23 cellular contexts compared by ENCODE assay signal in genomic region chr2:224569654-224570053, GRCh38. TPM values are rescaled to one million over a fixed set of nuclear protein-coding genes. Genes with fewer than 3 reads are reported as not detected.
DNase-seq lines count a peak whose midpoint lies in the region; ATAC-seq, FAIRE-seq and TF ChIP-seq lines count a peak whose summit lies in the region.
"Had no signal": no experiment of that assay in that cellular context is flagged by ENCODE, and none has a peak within 500 bp of the region (broad histone marks: within the 10 kb centered on the region; RNA-seq: fewer than 3 reads in every experiment).

No MANE protein-coding gene starts in this region.

- no peak overlapping the region for H2AFZ ChIP-seq in GM23338
- no peak overlapping the region for H2AFZ ChIP-seq in GM12878 (ENCODE audit: control insufficient read depth, low read depth, low read length)

- H3K4me2 ChIP-seq in GM23338 = no peak overlapping the region
- H3K4me2 ChIP-seq in GM12878 (ENCODE audit: control insufficient read depth, insufficient read depth) = peak overlapping the region; percentile 59; the same call in 1 of the 2 replicates

- H3K36me3 ChIP-seq in GM23338 (ENCODE audit: insufficient read depth) (no peaks in the 10 kb centered on the region), GM12878 (ENCODE audit: control insufficient read depth in 2 of 2, insufficient read depth in 2 of 2, low read length in 1 of 2) (peaks cover 2 to 8% of the 10 kb centered on the region in 2 experiments; a peak in 3 of 4 replicates)
- H3K36me3 ChIP-seq: adrenal gland, neutrophil, Peyer's patch had no signal

- H3K4me3 Mint-ChIP-seq in GM23338 (no peak overlapping the region), mesothelial cell of epicardium (no peak overlapping the region)
- no peak overlapping the region for H3K4me3 Mint-ChIP-seq in stimulated activated memory B cell treated with anti-CD40 and anti-IgM and Interleukin-4, amounts not matched to agents 10 μg/mL and 1 μg/mL and 100 μg/mL, for 72 hours
- H3K4me3 Mint-ChIP-seq: stimulated activated naive CD8-positive, alpha-beta T cell treated with anti-CD3 and anti-CD28 coated beads, Interleukin-15, Interleukin-2, amounts not matched to agents 100 ng/mL and 50 ng/mL, for 24 hours had no signal

- H3K4me1 Mint-ChIP-seq in GM23338 (peaks cover 45% of the 10 kb centered on the region), mesothelial cell of epicardium (peaks cover 43% of the 10 kb centered on the region)
- peaks cover 74% of the 10 kb centered on the region for H3K4me1 Mint-ChIP-seq in stimulated activated memory B cell treated with anti-CD40 and anti-IgM and Interleukin-4, amounts not matched to agents 10 μg/mL and 1 μg/mL and 100 μg/mL, for 72 hours

- intact Hi-C loops in GM12878 (cut with micrococcal nuclease; ENCODE audit: unreplicated experiment) = no loop called here

- no peaks in the 10 kb centered on the region for H3F3A ChIP-seq in GM23338 (replicated peaks; ENCODE audit: low read depth)

- no peak for DNase-seq in GM23338 (ENCODE audit: low spot score)
- DNase-seq in GM12878 (ENCODE audit: low read depth, low spot score) = no peak
- DNase-seq in mesothelial cell of epicardium (ENCODE audit: low spot score in 2 of 2, unreplicated experiment in 2 of 2) = no peak
- DNase-seq in foreskin fibroblast = no peak
- no peak for DNase-seq in NCI-H510A (lab: John Stamatoyannopoulos, UW)
- DNase-seq: activated CD8-positive, alpha-beta T cell treated with anti-CD3 and anti-CD28 coated beads for 36 hours; activated naive CD4-positive, alpha-beta T cell; CD4-positive, alpha-beta memory T cell; cortex of kidney; head of caudate nucleus; KBM-7; NCI-H1436 treated with DMSO at 0.1 percent for 48 hours; NCI-H510A treated with DMSO at 0.1 percent for 48 hours; Peyer's patch; SIG-M5; stimulated activated CD4-positive, alpha-beta T cell treated with anti-CD3 and anti-CD28 coated beads, Interleukin-12 subunit alpha, Interleukin-12 subunit beta, amount 100 ng/mL, for 4 hours; T-cell had no signal

- H3K4me3 ChIP-seq in GM23338 (no peak overlapping the region), GM12878 (no peak overlapping the region), foreskin fibroblast (ENCODE audit: low read depth in 1 of 2, low read length in 2 of 2) (no peak overlapping the region)
- H3K4me3 ChIP-seq: adrenal gland had no signal

- RAD21 ChIA-PET in GM12878 (lab: Charles Lee; ENCODE audit: unreplicated experiment) = interaction anchor here (0.7 to 5.0 kb wide), 7 partner anchors 8 to 80 kb away, joined by 3 to 29 read pairs (median 7); no protein-coding TSS in a partner anchor

- no peak for TF ChIP-seq RAD21 in GM12878 (IDR thresholded peaks at IDR 0.05; ENCODE audit: insufficient read depth, low read depth, low read length)

- in situ Hi-C loops in GM12878 (cut with MboI) = loop anchor here (5.0 kb wide), 1 partner anchor 47 kb away; no protein-coding TSS in a partner anchor

- POLR2A ChIA-PET in GM12878 (lab: Charles Lee) = interaction anchor here (0.6 to 2.2 kb wide), 7 partner anchors 8 to 387 kb away, joined by 4 to 11 read pairs (median 6); partner anchors contain the start of gene CUL3

- no TSS peak for BruUV-seq in GM12878 (replicated peaks; lab: Mats Ljungman, UMichigan)

- H3K9ac ChIP-seq in GM12878 (ENCODE audit: control insufficient read depth, insufficient read depth, low read length) = no peak overlapping the region

- no peaks in the 10 kb centered on the region for H3K9me2 ChIP-seq in GM23338 (ENCODE audit: insufficient read depth)

- peaks cover 56% of the 10 kb centered on the region for H4K20me1 ChIP-seq in GM23338 (replicated peaks; ENCODE audit: insufficient read depth)
- H4K20me1 ChIP-seq in GM12878 (ENCODE audit: control insufficient read depth, insufficient read depth) = 0 out of 2 replicates have a peak, but pooled peaks cover 8% of the 10 kb centered on the region

- H3K79me2 ChIP-seq in GM23338 (replicated peaks; ENCODE audit: insufficient read depth) (peaks cover 100% of the 10 kb centered on the region), GM12878 (ENCODE audit: control insufficient read depth, insufficient read depth, low read length) (peaks cover 97% of the 10 kb centered on the region)

- CTCF ChIA-PET in GM12878 (lab: Yijun Ruan, JAX) = interaction anchor here (0.7 to 2.6 kb wide), 6 partner anchors 8 to 69 kb away, joined by 3 to 7 read pairs (median 4); no protein-coding TSS in a partner anchor

- H3K27ac ChIP-seq in GM23338 (ENCODE audit: low read depth) = no peak overlapping the region
- no peak overlapping the region for H3K27ac ChIP-seq in GM12878 (ENCODE audit: control insufficient read depth, insufficient read depth)
- H3K27ac ChIP-seq: adrenal gland, Peyer's patch had no signal

- TF ChIP-seq EP300 in GM12878 (IDR thresholded peaks at IDR 0.05; ENCODE audit: borderline replicate concordance in 1 of 2, control insufficient read depth in 1 of 2, low read depth in 2 of 2, low read length in 2 of 2) = no peak

- H3K27me3 ChIP-seq in GM23338 (ENCODE audit: insufficient read depth) (no peaks in the 10 kb centered on the region), GM12878 (replicated peaks in 1 of 2; ENCODE audit: control insufficient read depth in 2 of 2, insufficient read depth in 2 of 2, low read length in 1 of 2) (no peaks in the 10 kb centered on the region)
- H3K27me3 ChIP-seq: adrenal gland, neutrophil, Peyer's patch had no signal

- ATAC-seq in GM23338 = no peak
- ATAC-seq in GM12878 = no peak
- no peak for ATAC-seq in stimulated activated memory B cell treated with anti-CD40 and anti-IgM and Interleukin-4, amounts not matched to agents 10 μg/mL and 1 μg/mL and 100 μg/mL, for 72 hours
- no peak for ATAC-seq in GM21786 (IDR thresholded peaks at IDR 0.05; ENCODE audit: unreplicated experiment)
- ATAC-seq: activated CD8-positive, alpha-beta T cell treated with anti-CD3 and anti-CD28 coated beads for 36 hours; T-cell had no signal

- no peak for TF ChIP-seq POLR2A in GM12878 (IDR thresholded peaks at IDR 0.05; ENCODE audit: low read depth, low read length)

- H3K36me3 Mint-ChIP-seq in GM23338 (ENCODE audit: low read depth) = peaks cover 14% of the 10 kb centered on the region; the same call in 2 of the 3 replicates
- peaks cover 27% of the 10 kb centered on the region for H3K36me3 Mint-ChIP-seq in mesothelial cell of epicardium
- H3K36me3 Mint-ChIP-seq in stimulated activated memory B cell treated with anti-CD40 and anti-IgM and Interleukin-4, amounts not matched to agents 10 μg/mL and 1 μg/mL and 100 μg/mL, for 72 hours = peaks cover 35% of the 10 kb centered on the region

- peaks cover 20% of the 10 kb centered on the region for H3K9me3 ChIP-seq in GM12878 (replicated peaks; ENCODE audit: control insufficient read depth, insufficient read depth, low read length)
- H3K9me3 ChIP-seq: adrenal gland, neutrophil, Peyer's patch had no signal

- H3K27ac Mint-ChIP-seq in GM23338 = peak overlapping the region; percentile 11; the same call in 1 of the 2 replicates
- peak overlapping the region; percentile 66 for H3K27ac Mint-ChIP-seq in mesothelial cell of epicardium
- peak overlapping the region; percentile 41 for H3K27ac Mint-ChIP-seq in stimulated activated memory B cell treated with anti-CD40 and anti-IgM and Interleukin-4, amounts not matched to agents 10 μg/mL and 1 μg/mL and 100 μg/mL, for 72 hours

- H3K4me1 ChIP-seq in GM23338 (ENCODE audit: insufficient read depth) (peaks cover 39% of the 10 kb centered on the region), GM12878 (ENCODE audit: control insufficient read depth, insufficient read depth, low read length) (peaks cover 7% of the 10 kb centered on the region; the same call in 1 of the 2 replicates)

- H3K9me3 Mint-ChIP-seq in GM23338 = no peaks in the 10 kb centered on the region
- peaks cover 24% of the 10 kb centered on the region for H3K9me3 Mint-ChIP-seq in mesothelial cell of epicardium
- peaks cover 5% of the 10 kb centered on the region for H3K9me3 Mint-ChIP-seq in stimulated activated memory B cell treated with anti-CD40 and anti-IgM and Interleukin-4, amounts not matched to agents 10 μg/mL and 1 μg/mL and 100 μg/mL, for 72 hours
- H3K9me3 Mint-ChIP-seq: T-cell had no signal

- H3K27me3 Mint-ChIP-seq in GM23338 (ENCODE audit: insufficient read depth, low read depth, poor library complexity) (no peaks in the 10 kb centered on the region), mesothelial cell of epicardium (ENCODE audit: low read depth) (no peaks in the 10 kb centered on the region)
- H3K27me3 Mint-ChIP-seq in stimulated activated memory B cell treated with anti-CD40 and anti-IgM and Interleukin-4, amounts not matched to agents 10 μg/mL and 1 μg/mL and 100 μg/mL, for 72 hours = no peaks in the 10 kb centered on the region
- H3K27me3 Mint-ChIP-seq: activated CD8-positive, alpha-beta T cell treated with anti-CD3 and anti-CD28 coated beads for 36 hours; CD4-positive, alpha-beta memory T cell; stimulated activated naive CD8-positive, alpha-beta T cell treated with anti-CD3 and anti-CD28 coated beads, Interleukin-15, Interleukin-2, amounts not matched to agents 100 ng/mL and 50 ng/mL, for 24 hours; T-cell had no signal

- no peak for TF ChIP-seq CTCF in GM23338 (conservative IDR thresholded peaks at IDR 0.05; ENCODE audit: low read depth in 2 of 2)
- TF ChIP-seq CTCF in GM12878 (IDR thresholded peaks at IDR 0.05 in 2 of 3, conservative IDR thresholded peaks at IDR 0.05 in 1 of 3; ENCODE audit: control insufficient read depth in 2 of 3, extremely low read depth in 1 of 3, insufficient read depth in 1 of 3, low read depth in 3 of 3, low read length in 3 of 3) = no peak
- no peak for TF ChIP-seq CTCF in mesothelial cell of epicardium (IDR thresholded peaks at IDR 0.05; ENCODE audit: unreplicated experiment)
- TF ChIP-seq CTCF in foreskin fibroblast (IDR thresholded peaks at IDR 0.05; ENCODE audit: low read depth, low read length) = no peak

- SMC1A ChIA-PET in GM12878 (lab: Charles Lee; ENCODE audit: uncharacterized antibody, unreplicated experiment) = interaction anchor here (1.4 to 8.4 kb wide), 6 partner anchors 8 to 49 kb away, joined by 3 to 95 read pairs (median 22); no protein-coding TSS in a partner anchor

- no peak for FAIRE-seq in GM12878 (lab: Jason Lieb, UNC)
- FAIRE-seq: bronchial epithelial cell had no signal

RNA-seq across cellular contexts. Expression of gene CUL3, which starts 15.5 kb away (rescaled TPM):
- 99.5 and 125 TPM in 2 replicates for total RNA-seq in GM23338 (2014; rRNA removed; shearing (Covaris generic))
- polyA plus RNA-seq in GM23338 (2016; fragmentation: Nextera tagmentation; extraction: Ambion mirVana) = 74.2 and 86.0 TPM in 2 replicates
- 137 and 145 TPM in 2 replicates for total RNA-seq in GM12878 (2013; cell fraction: nucleolus; rRNA removed)
- total RNA-seq in GM12878 (2014; rRNA removed) = 49.0 and 59.5 TPM in 2 replicates
- total RNA-seq in GM12878 (2014; rRNA removed; fragmentation: Illumina TruSeq; extraction: Trizol) = 89.7 and 89.9 TPM in 2 replicates
- total RNA-seq in GM12878 (2021) = 80.4 and 80.9 TPM in 2 replicates
- polyA plus RNA-seq in GM12878 (2011; ENCODE audit: low read depth) = 52.8 TPM
- polyA plus RNA-seq in GM12878 (2011; rRNA removed) = 57.8 and 92.2 TPM in 2 replicates
- polyA plus RNA-seq in GM12878 (2011; cell fraction: cytosol; rRNA removed) = 22.4 and 23.9 TPM in 2 replicates
- polyA plus RNA-seq in GM12878 (2011; cell fraction: nucleus; rRNA removed) = 25.5 and 34.5 TPM in 2 replicates
- polyA plus RNA-seq in GM12878 (2012) = 70.0 and 76.0 TPM in 2 replicates
- polyA plus RNA-seq in GM12878 (2014; fragmentation: Illumina TruSeq; extraction: Trizol) = 95.4 and 122 TPM in 2 replicates
- 10 to 100 TPM; 49.0 to 71.9 TPM for polyA plus RNA-seq in GM12878 (2014; fragmentation: Nextera tagmentation; extraction: Ambion mirVana)
- 40.8 and 46.6 TPM in 2 replicates for polyA plus RNA-seq in GM12878 (2014; rRNA removed)
- polyA plus RNA-seq in GM12878 (2016; fragmentation: Nextera tagmentation; extraction: Ambion mirVana) = 10 to 100 TPM; 22.0 to 22.2 TPM
- polyA minus RNA-seq in GM12878 (2011; rRNA and poly(A)+ RNA removed) = 49.5 and 88.4 TPM in 2 replicates
- 26.6 and 29.9 TPM in 2 replicates for polyA minus RNA-seq in GM12878 (2011; cell fraction: cytosol; rRNA and poly(A)+ RNA removed)
- polyA minus RNA-seq in GM12878 (2011; cell fraction: nucleus; rRNA and poly(A)+ RNA removed) = 42.2 and 69.2 TPM in 2 replicates
- 91.0 to 97.5 TPM (median 94.8 TPM) in 3 replicates for total RNA-seq in mesothelial cell of epicardium

Comparison
In these comparisons a context has a peak if more than half of its experiments do, and no peak if none do; other contexts are left out.
1. H3K27ac Mint-ChIP-seq: peak in every context shown above with its lines; median percentile 66 in mesothelial cell of epicardium; 41 in stimulated activated memory B cell treated with anti-CD40 and anti-IgM and Interleukin-4, amounts not matched to agents 10 μg/mL and 1 μg/mL and 100 μg/mL, for 72 hours; 11 in GM23338.